Comparison of ENCODE assay signal across 11 cellular contexts in genomic region chr2:85235281-85235680, GRCh38.
"Had no signal": no experiment of that assay in that cellular context is flagged by ENCODE, and none has a peak within 500 bp of the region (broad histone marks: within the 10 kb centered on the region; RNA-seq: fewer than 3 reads in every experiment).

No MANE protein-coding gene starts in this region.

- H3K9me3 Mint-ChIP-seq: activated naive CD4-positive, alpha-beta T cell treated with anti-CD3 and anti-CD28 coated beads, Interleukin-2, amount 50 U/mL, for 24 hours; activated T-cell treated with anti-CD3 and anti-CD28 coated beads, Interleukin-2, amount 50 U/mL, for 24 hours; central memory CD8-positive, alpha-beta T cell; natural killer cell treated with Interleukin-12 subunit alpha and Interleukin-12 subunit beta and Interleukin-15 and Interleukin-18, amount 100 ng/mL, for 72 hours; T-helper 1 cell treated with Interleukin-12 subunit alpha and Interleukin-12 subunit beta and Interleukin-4 antibody, amounts not matched to agents 30 μg/mL and 1 μg/mL, for 36 hours had no signal

- H3K4me3 Mint-ChIP-seq: activated naive CD4-positive, alpha-beta T cell treated with anti-CD3 and anti-CD28 coated beads, Interleukin-2, amount 50 U/mL, for 24 hours; activated T-cell treated with anti-CD3 and anti-CD28 coated beads, Interleukin-2, amount 50 U/mL, for 24 hours; central memory CD8-positive, alpha-beta T cell; natural killer cell treated with Interleukin-12 subunit alpha and Interleukin-12 subunit beta and Interleukin-15 and Interleukin-18, amount 100 ng/mL, for 72 hours; T-helper 1 cell treated with Interleukin-12 subunit alpha and Interleukin-12 subunit beta and Interleukin-4 antibody, amounts not matched to agents 30 μg/mL and 1 μg/mL, for 36 hours had no signal

- H3K27ac Mint-ChIP-seq: activated naive CD4-positive, alpha-beta T cell treated with anti-CD3 and anti-CD28 coated beads, Interleukin-2, amount 50 U/mL, for 24 hours; activated T-cell treated with anti-CD3 and anti-CD28 coated beads, Interleukin-2, amount 50 U/mL, for 24 hours; natural killer cell treated with Interleukin-12 subunit alpha and Interleukin-12 subunit beta and Interleukin-15 and Interleukin-18, amount 100 ng/mL, for 72 hours; T-helper 1 cell treated with Interleukin-12 subunit alpha and Interleukin-12 subunit beta and Interleukin-4 antibody, amounts not matched to agents 30 μg/mL and 1 μg/mL, for 36 hours had no signal

- H3K4me1 Mint-ChIP-seq: central memory CD8-positive, alpha-beta T cell had no signal

- H3K4me1 ChIP-seq: pancreas had no signal

- H3K4me3 ChIP-seq: pancreas had no signal

- H3K9me3 ChIP-seq: pancreas had no signal

- H3K27me3 ChIP-seq: foreskin keratinocyte, pancreas had no signal

- DNase-seq: activated CD4-positive, CD25-positive, alpha-beta regulatory T cell; activated effector memory CD4-positive, alpha-beta T cell treated with Interleukin-2 at 50 U/mL for 16 hours; activated T-cell treated with anti-CD3 and anti-CD28 coated beads, Interleukin-2, amount 50 U/mL, for 24 hours; foreskin keratinocyte; mammary epithelial cell; pancreas; stimulated activated CD4-positive, alpha-beta T cell treated with anti-CD3 and anti-CD28 coated beads, Interleukin-4, amount 100 ng/mL, for 4 hours had no signal

- H3K27ac ChIP-seq: foreskin keratinocyte, pancreas had no signal

- H3K36me3 Mint-ChIP-seq: activated naive CD4-positive, alpha-beta T cell treated with anti-CD3 and anti-CD28 coated beads, Interleukin-2, amount 50 U/mL, for 24 hours; natural killer cell treated with Interleukin-12 subunit alpha and Interleukin-12 subunit beta and Interleukin-15 and Interleukin-18, amount 100 ng/mL, for 72 hours had no signal

- H3K36me3 ChIP-seq: pancreas had no signal
